ENCODE assay signal across 14 cellular contexts in the genomic region with DNA sequence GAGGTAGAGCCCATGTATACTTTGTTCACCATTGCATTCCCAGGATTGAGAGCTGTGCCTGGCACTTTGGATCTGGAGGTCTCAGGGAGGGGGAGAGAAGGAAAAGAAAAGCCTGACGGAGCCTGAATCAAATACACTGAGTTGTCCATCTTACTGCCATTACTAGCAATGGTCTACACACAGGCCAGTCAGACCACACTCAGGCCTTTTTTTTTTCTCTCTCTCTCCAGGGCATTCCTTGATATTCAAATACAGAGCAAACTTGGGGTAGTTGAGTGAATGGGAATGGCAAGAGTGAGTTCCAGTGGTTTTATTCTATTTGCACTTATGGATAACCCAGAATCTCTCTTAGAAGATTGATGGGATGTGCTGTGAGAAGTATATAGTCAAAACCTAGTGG. TPM values are rescaled to one million over a fixed set of nuclear protein-coding genes. Genes with fewer than 3 reads are reported as not detected.
A peak's percentile ranks its signal among the peaks of the same experiment; 100 is the strongest.
DNase-seq lines count a peak whose midpoint lies in the region; ATAC-seq and TF ChIP-seq lines count a peak whose summit lies in the region.
"Had no signal": no experiment of that assay in that cellular context is flagged by ENCODE, and none has a peak within 500 bp of the region (broad histone marks: within the 10 kb centered on the region; RNA-seq: fewer than 3 reads in every experiment).

No MANE protein-coding gene starts in this region.

- no peaks in the 10 kb centered on the region for H3K9me3 ChIP-seq in endodermal cell (ENCODE audit: control insufficient read depth, low read length)
- H3K9me3 ChIP-seq: A549, HAP-1 had no signal

- TF ChIP-seq CTCF in WTC11 (IDR thresholded peaks at IDR 0.05) (no peak), endodermal cell (conservative IDR thresholded peaks at IDR 0.05) (no peak), RWPE1 (conservative IDR thresholded peaks at IDR 0.05; ENCODE audit: low read depth) (no peak)

- H3K36me3 Mint-ChIP-seq in WTC11 = peaks cover 14% of the 10 kb centered on the region
- peaks cover 17% of the 10 kb centered on the region for H3K36me3 Mint-ChIP-seq in endodermal cell (ENCODE audit: low read depth)
- H3K36me3 Mint-ChIP-seq: CD14-positive monocyte; CD4-positive, alpha-beta memory T cell had no signal

- peak; percentile 71 for ATAC-seq in WTC11
- ATAC-seq: A549 had no signal

- POLR2A ChIA-PET in WTC11 (lab: Charles Lee) = no interaction called here
- POLR2A ChIA-PET in RWPE1 (lab: Yijun Ruan, JAX; ENCODE audit: low non-redundant PET) = no interaction called here

- no peak overlapping the region for H3K4me3 ChIP-seq in endodermal cell (ENCODE audit: low read length)
- H3K4me3 ChIP-seq: A549, BLaER1, HAP-1 had no signal

- H3K4me3 Mint-ChIP-seq in WTC11 (no peak overlapping the region), endodermal cell (no peak overlapping the region)
- H3K4me3 Mint-ChIP-seq: CD14-positive monocyte; CD4-positive, alpha-beta memory T cell had no signal

- H3K4me1 Mint-ChIP-seq in WTC11 (peaks cover 40% of the 10 kb centered on the region), endodermal cell (peaks cover 7% of the 10 kb centered on the region)
- H3K4me1 Mint-ChIP-seq: CD14-positive monocyte had no signal

- H3K4me1 ChIP-seq in endodermal cell (ENCODE audit: control insufficient read depth, insufficient read depth, low read length) = no peaks in the 10 kb centered on the region
- H3K4me1 ChIP-seq: A549, BLaER1, HAP-1 had no signal

- peaks cover 5% of the 10 kb centered on the region for H3K36me3 ChIP-seq in endodermal cell (ENCODE audit: control insufficient read depth, insufficient read depth, low read length)
- H3K36me3 ChIP-seq: BLaER1, HAP-1 had no signal

- no peaks in the 10 kb centered on the region for H3K27me3 Mint-ChIP-seq in WTC11 (ENCODE audit: low read depth)
- H3K27me3 Mint-ChIP-seq in endodermal cell (ENCODE audit: insufficient read depth) = no peaks in the 10 kb centered on the region

- DNase-seq in WTC11 (ENCODE audit: low spot score) = no peak
- DNase-seq in endodermal cell = no peak
- no peak for DNase-seq in substantia nigra (lab: John Stamatoyannopoulos, UW)
- no peak for DNase-seq in activated CD8-positive, alpha-beta memory T cell treated with anti-CD3 and anti-CD28 coated beads, Interleukin-2, amount 50 U/mL, for 48 hours
- no peak for DNase-seq in AG08396 (ENCODE audit: low spot score)
- DNase-seq in RWPE1 (ENCODE audit: low spot score) = no peak
- DNase-seq: CD4-positive, alpha-beta memory T cell; DMS79 treated with DMSO at 0.1 percent for 48 hours; GF-D8 had no signal

- H3K27ac ChIP-seq in endodermal cell (ENCODE audit: low read depth, low read length) (no peak overlapping the region), substantia nigra (ENCODE audit: low read depth, low read length, poor library complexity, severe bottlenecking) (peak overlapping the region; percentile 9), RWPE1 (no peak overlapping the region)
- H3K27ac ChIP-seq: A549, BLaER1, HL-60 had no signal

- CTCF ChIA-PET in WTC11 (lab: Charles Lee) = interaction anchor here (0.9 kb wide), 1 partner anchor 11 kb away, joined by 10 read pairs; the partner anchor contains the start of gene DSEL
- CTCF ChIA-PET in RWPE1 (lab: Yijun Ruan, JAX) = no interaction called here

- H3K27ac Mint-ChIP-seq in WTC11 = no peak overlapping the region
- H3K27ac Mint-ChIP-seq in endodermal cell = peak overlapping the region; percentile 20
- H3K27ac Mint-ChIP-seq: CD14-positive monocyte; CD4-positive, alpha-beta memory T cell had no signal

- H3K9me3 Mint-ChIP-seq in WTC11 (no peaks in the 10 kb centered on the region), endodermal cell (no peaks in the 10 kb centered on the region)
- H3K9me3 Mint-ChIP-seq: CD4-positive, alpha-beta memory T cell had no signal

- 83% methylated on average over 1 of the region's 1 CpG; no CpG with 5 or more reads in 1 of the 2 experiments for WGBS in endodermal cell (ENCODE audit: insufficient coverage in 1 of 2, insufficient read length in 1 of 2), 2 experiments

- no peak overlapping the region for H3K9ac ChIP-seq in endodermal cell (ENCODE audit: extremely low read depth, low read length, poor library complexity, severe bottlenecking)
- H3K9ac ChIP-seq: BLaER1 had no signal

- H3K27me3 ChIP-seq in endodermal cell (ENCODE audit: control insufficient read depth, insufficient read depth, low read length, poor library complexity, severe bottlenecking) = no peaks in the 10 kb centered on the region
- H3K27me3 ChIP-seq: BLaER1 had no signal

TF ChIP-seq in WTC11, 78 proteins besides CTCF, POLR2A, EP300 and RAD21:
- TF ChIP-seq ETV6 (CRISPR knock-in tag; IDR thresholded peaks at IDR 0.05) (no peak), PRRX2 (CRISPR knock-in tag; IDR thresholded peaks at IDR 0.05) (no peak), ZNF671 (CRISPR knock-in tag; IDR thresholded peaks at IDR 0.05) (no peak), NFATC4 (CRISPR knock-in tag; IDR thresholded peaks at IDR 0.05) (no peak), ZBTB43 (CRISPR knock-in tag; IDR thresholded peaks at IDR 0.05) (no peak), ZNF263 (CRISPR knock-in tag; IDR thresholded peaks at IDR 0.05; ENCODE audit: low read depth) (no peak), TEAD4 (CRISPR knock-in tag; IDR thresholded peaks at IDR 0.05) (no peak), ZNF219 (CRISPR knock-in tag; IDR thresholded peaks at IDR 0.05; ENCODE audit: borderline replicate concordance) (no peak), TEAD1 (CRISPR knock-in tag; IDR thresholded peaks at IDR 0.05) (no peak), ZNF423 (CRISPR knock-in tag; IDR thresholded peaks at IDR 0.05) (no peak)
- TF ChIP-seq, protein P1, sequence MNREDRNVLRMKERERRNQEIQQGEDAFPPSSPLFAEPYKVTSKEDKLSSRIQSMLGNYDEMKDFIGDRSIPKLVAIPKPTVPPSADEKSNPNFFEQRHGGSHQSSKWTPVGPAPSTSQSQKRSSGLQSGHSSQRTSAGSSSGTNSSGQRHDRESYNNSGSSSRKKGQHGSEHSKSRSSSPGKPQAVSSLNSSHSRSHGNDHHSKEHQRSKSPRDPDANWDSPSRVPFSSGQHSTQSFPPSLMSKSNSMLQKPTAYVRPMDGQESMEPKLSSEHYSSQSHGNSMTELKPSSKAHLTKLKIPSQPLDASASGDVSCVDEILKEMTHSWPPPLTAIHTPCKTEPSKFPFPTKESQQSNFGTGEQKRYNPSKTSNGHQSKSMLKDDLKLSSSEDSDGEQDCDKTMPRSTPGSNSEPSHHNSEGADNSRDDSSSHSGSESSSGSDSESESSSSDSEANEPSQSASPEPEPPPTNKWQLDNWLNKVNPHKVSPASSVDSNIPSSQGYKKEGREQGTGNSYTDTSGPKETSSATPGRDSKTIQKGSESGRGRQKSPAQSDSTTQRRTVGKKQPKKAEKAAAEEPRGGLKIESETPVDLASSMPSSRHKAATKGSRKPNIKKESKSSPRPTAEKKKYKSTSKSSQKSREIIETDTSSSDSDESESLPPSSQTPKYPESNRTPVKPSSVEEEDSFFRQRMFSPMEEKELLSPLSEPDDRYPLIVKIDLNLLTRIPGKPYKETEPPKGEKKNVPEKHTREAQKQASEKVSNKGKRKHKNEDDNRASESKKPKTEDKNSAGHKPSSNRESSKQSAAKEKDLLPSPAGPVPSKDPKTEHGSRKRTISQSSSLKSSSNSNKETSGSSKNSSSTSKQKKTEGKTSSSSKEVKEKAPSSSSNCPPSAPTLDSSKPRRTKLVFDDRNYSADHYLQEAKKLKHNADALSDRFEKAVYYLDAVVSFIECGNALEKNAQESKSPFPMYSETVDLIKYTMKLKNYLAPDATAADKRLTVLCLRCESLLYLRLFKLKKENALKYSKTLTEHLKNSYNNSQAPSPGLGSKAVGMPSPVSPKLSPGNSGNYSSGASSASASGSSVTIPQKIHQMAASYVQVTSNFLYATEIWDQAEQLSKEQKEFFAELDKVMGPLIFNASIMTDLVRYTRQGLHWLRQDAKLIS (CRISPR knock-in tag; IDR thresholded peaks at IDR 0.05; ENCODE audit: borderline replicate concordance) = no peak
- TF ChIP-seq, protein P2, sequence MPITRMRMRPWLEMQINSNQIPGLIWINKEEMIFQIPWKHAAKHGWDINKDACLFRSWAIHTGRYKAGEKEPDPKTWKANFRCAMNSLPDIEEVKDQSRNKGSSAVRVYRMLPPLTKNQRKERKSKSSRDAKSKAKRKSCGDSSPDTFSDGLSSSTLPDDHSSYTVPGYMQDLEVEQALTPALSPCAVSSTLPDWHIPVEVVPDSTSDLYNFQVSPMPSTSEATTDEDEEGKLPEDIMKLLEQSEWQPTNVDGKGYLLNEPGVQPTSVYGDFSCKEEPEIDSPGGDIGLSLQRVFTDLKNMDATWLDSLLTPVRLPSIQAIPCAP (CRISPR knock-in tag; IDR thresholded peaks at IDR 0.05) = no peak

RNA-seq across cellular contexts. Expression of gene DSEL, which starts 11.8 kb away (rescaled TPM):
- 29.3 to 33.4 TPM (median 30.1 TPM) in 3 replicates for total RNA-seq in WTC11 (2021)
- total RNA-seq in endodermal cell = 1 to 10 TPM; 6.0 to 9.0 TPM
- 3.1 TPM for polyA plus RNA-seq in endodermal cell (2013, experiment 1 of 2)
- polyA plus RNA-seq in endodermal cell (2013, experiment 2 of 2) = 3.2 TPM
